20 cellular contexts compared by ENCODE assay signal in the genomic region with DNA sequence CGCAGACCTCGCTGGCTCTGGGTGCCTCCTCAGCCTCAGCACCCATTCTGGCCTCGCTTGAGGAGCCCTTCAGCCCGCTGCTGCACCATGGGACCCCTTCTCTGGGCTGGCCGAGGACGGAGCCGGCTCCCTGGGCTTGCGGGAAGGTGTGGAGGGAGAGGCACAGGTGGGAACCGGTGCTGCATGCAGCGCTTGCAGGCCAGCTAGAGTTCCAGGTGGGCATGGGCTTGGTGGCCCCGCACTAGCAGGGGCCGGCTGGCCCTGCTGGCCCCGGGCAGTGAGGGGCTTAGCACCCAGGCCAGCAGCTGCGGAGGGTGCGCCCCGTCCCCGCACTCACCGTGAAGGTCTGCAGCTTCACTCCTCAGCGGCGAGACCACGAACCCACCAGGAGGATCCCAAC. TPM values are rescaled to one million over a fixed set of nuclear protein-coding genes. Genes with fewer than 3 reads are reported as not detected.
DNase-seq lines count a peak whose midpoint lies in the region; ATAC-seq, FAIRE-seq and TF ChIP-seq lines count a peak whose summit lies in the region.
"Had no signal": no experiment of that assay in that cellular context is flagged by ENCODE, and none has a peak within 500 bp of the region (broad histone marks: within the 10 kb centered on the region; RNA-seq: fewer than 3 reads in every experiment).

No MANE protein-coding gene starts in this region.

- H3K23me2 ChIP-seq in H9 (ENCODE audit: insufficient read length, low read depth, low read length, poor library complexity, severe bottlenecking) = no peaks in the 10 kb centered on the region

- H3K79me2 ChIP-seq in GM23338 (replicated peaks; ENCODE audit: insufficient read depth) = no peaks in the 10 kb centered on the region
- H3K79me2 ChIP-seq in H9 (ENCODE audit: insufficient read depth, low read length) = no peaks in the 10 kb centered on the region

- H3K14ac ChIP-seq in H9 (ENCODE audit: insufficient read depth, low read length) = no peak overlapping the region

- no peak overlapping the region for H3K9ac ChIP-seq in H9 (ENCODE audit: extremely low read depth, insufficient read length, low read length)

- no peak for ATAC-seq in GM23338
- ATAC-seq: A549, GM12878, HepG2 had no signal

- no peaks in the 10 kb centered on the region; the same call in 1 of the 2 replicates for H3K4me1 ChIP-seq in GM23338 (ENCODE audit: insufficient read depth)
- no peaks in the 10 kb centered on the region for H3K4me1 ChIP-seq in H9 (ENCODE audit: insufficient read depth, low read length)
- no peaks in the 10 kb centered on the region for H3K4me1 ChIP-seq in small intestine (ENCODE audit: control insufficient read depth in 2 of 2, insufficient read depth in 1 of 2, low read depth in 1 of 2, low read length in 1 of 2)
- H3K4me1 ChIP-seq: A549, BE2C had no signal

- no peaks in the 10 kb centered on the region for H3K9me2 ChIP-seq in GM23338 (ENCODE audit: insufficient read depth)

- DNase-seq in GM23338 (ENCODE audit: low spot score) = no peak
- peak; percentile 31 for DNase-seq in H9
- DNase-seq in chondrocyte (ENCODE audit: low spot score) = peak; percentile 73
- peak; percentile 66 for DNase-seq in posterior vena cava (ENCODE audit: low spot score)
- DNase-seq in NCI-H2081 treated with DMSO at 0.1 percent for 48 hours (lab: John Stamatoyannopoulos, UW) = no peak
- DNase-seq in small intestine = no peak
- no peak for DNase-seq in OCI-M2 (lab: John Stamatoyannopoulos, UW; ENCODE audit: unreplicated experiment)
- DNase-seq: BE2C; CD4-positive, alpha-beta memory T cell; DMS79; HCEC 1CT; HFFc6 had no signal

- no peak overlapping the region for H3K18ac ChIP-seq in H9 (ENCODE audit: insufficient read length, low read depth, low read length)

- no peak overlapping the region for H3K23ac ChIP-seq in H9 (ENCODE audit: insufficient read length, low read depth, low read length)

- H3K27me3 Mint-ChIP-seq in GM23338 (ENCODE audit: insufficient read depth, low read depth, poor library complexity) (no peaks in the 10 kb centered on the region), H9 (ENCODE audit: low read depth) (no peaks in the 10 kb centered on the region), chondrocyte (ENCODE audit: low read depth) (peaks cover 17% of the 10 kb centered on the region)
- H3K27me3 Mint-ChIP-seq: CD4-positive, alpha-beta memory T cell had no signal

- H3K4me3 ChIP-seq in GM23338 (no peak overlapping the region), small intestine (ENCODE audit: low read depth in 1 of 2, low read length in 2 of 2) (no peak overlapping the region)
- H3K4me3 ChIP-seq: A549, GM12878 had no signal

- no peak overlapping the region for H4K5ac ChIP-seq in H9 (ENCODE audit: insufficient read length, low read depth, low read length)

- H4K20me1 ChIP-seq in GM23338 (replicated peaks; ENCODE audit: insufficient read depth) = no peaks in the 10 kb centered on the region
- H4K20me1 ChIP-seq in H9 (ENCODE audit: control insufficient read depth, insufficient read depth, insufficient read length) = no peaks in the 10 kb centered on the region

- WGBS in H9 (ENCODE audit: extremely low coverage, insufficient read length, low lambda C conversion rate) = no CpG with 5 or more reads among the region's 21 CpGs
- WGBS in small intestine, 3 donors = 91 to 93% (median 92%) methylated on average over 20 to 21 of the region's 21 CpGs

- no peak overlapping the region for H3T11ph ChIP-seq in H9 (ENCODE audit: low read length)

- H3K9me3 Mint-ChIP-seq in GM23338 (no peaks in the 10 kb centered on the region; the same call in 2 of the 3 replicates), H9 (no peaks in the 10 kb centered on the region), chondrocyte (ENCODE audit: low read depth) (no peaks in the 10 kb centered on the region)

- H3K4me2 ChIP-seq in GM23338 = no peak overlapping the region
- H3K4me2 ChIP-seq in H9 (ENCODE audit: insufficient read depth, insufficient read length, low read length) = no peak overlapping the region
- H3K4me2 ChIP-seq: A549 had no signal

- no peak overlapping the region for H2BK20ac ChIP-seq in H9 (ENCODE audit: low read depth, low read length, poor library complexity, severe bottlenecking)

- peaks cover 4% of the 10 kb centered on the region; the same call in 2 of the 3 replicates for H3K4me1 Mint-ChIP-seq in GM23338
- peaks cover 4% of the 10 kb centered on the region in 2 experiments for H3K4me1 Mint-ChIP-seq in H9
- H3K4me1 Mint-ChIP-seq in chondrocyte (ENCODE audit: low read depth) = no peaks in the 10 kb centered on the region
- H3K4me1 Mint-ChIP-seq: CD4-positive, alpha-beta memory T cell had no signal

- H2AK5ac ChIP-seq in H9 (ENCODE audit: insufficient read length, low read length) = no peak overlapping the region

- H3K4ac ChIP-seq in H9 (ENCODE audit: low read depth, low read length) = no peak overlapping the region

- H4K91ac ChIP-seq in H9 (ENCODE audit: insufficient read length, low read depth, low read length) = no peak overlapping the region

- H3K36me3 ChIP-seq in GM23338 (ENCODE audit: insufficient read depth) (no peaks in the 10 kb centered on the region), small intestine (ENCODE audit: control insufficient read depth in 2 of 2, insufficient read depth in 2 of 2, low read length in 2 of 2) (no peaks in the 10 kb centered on the region)
- H3K36me3 ChIP-seq: BE2C had no signal

- no peak overlapping the region for H3K56ac ChIP-seq in H9 (ENCODE audit: insufficient read length, low read depth, low read length)

- TF ChIP-seq CTCF in GM23338 (conservative IDR thresholded peaks at IDR 0.05; ENCODE audit: low read depth in 2 of 2) = no peak
- no peak for TF ChIP-seq CTCF in H9 (conservative IDR thresholded peaks at IDR 0.05)
- no peak for TF ChIP-seq CTCF in chondrocyte (IDR thresholded peaks at IDR 0.05)

- H3K27ac Mint-ChIP-seq in GM23338 (no peak overlapping the region), H9 (no peak overlapping the region), chondrocyte (ENCODE audit: unreplicated experiment) (no peak overlapping the region)
- H3K27ac Mint-ChIP-seq: CD4-positive, alpha-beta memory T cell; HFFc6 had no signal

- no peaks in the 10 kb centered on the region for H3F3A ChIP-seq in GM23338 (replicated peaks; ENCODE audit: low read depth)

- H3K27me3 ChIP-seq in GM23338 (ENCODE audit: insufficient read depth) (no peaks in the 10 kb centered on the region), H9 (ENCODE audit: insufficient read depth, low read length) (no peaks in the 10 kb centered on the region), small intestine (ENCODE audit: control insufficient read depth in 2 of 2, insufficient read depth in 2 of 2, low read length in 2 of 2) (no peaks in the 10 kb centered on the region)
- H3K27me3 ChIP-seq: BE2C had no signal

- H2AFZ ChIP-seq in GM23338 (peak overlapping the region; percentile 17; the same call in 1 of the 2 replicates), H9 (ENCODE audit: low read length) (no peak overlapping the region)

- H2BK12ac ChIP-seq in H9 (ENCODE audit: insufficient read length, low read depth, low read length) = no peak overlapping the region

- FAIRE-seq in small intestine (lab: Jason Lieb, UNC) = no peak
- FAIRE-seq: A549, GM12878, H1, HepG2, HTR-8/SVneo had no signal

- H2BK5ac ChIP-seq in H9 (ENCODE audit: insufficient read length, low read length) = no peak overlapping the region

- H2BK15ac ChIP-seq in H9 (ENCODE audit: low read depth, low read length) = no peak overlapping the region

- H3K4me3 Mint-ChIP-seq in GM23338 (no peak overlapping the region), H9 (no peak overlapping the region), chondrocyte (ENCODE audit: unreplicated experiment) (no peak overlapping the region)
- H3K4me3 Mint-ChIP-seq: CD4-positive, alpha-beta memory T cell; HFFc6 had no signal

- intact Hi-C loops in posterior vena cava (cut with DNase I) = no loop called here

- H3K9me3 ChIP-seq in H9 (ENCODE audit: control insufficient read depth, low read depth, low read length) (no peaks in the 10 kb centered on the region), small intestine (ENCODE audit: control insufficient read depth, low read depth) (no peaks in the 10 kb centered on the region)
- H3K9me3 ChIP-seq: A549, BE2C had no signal

- H4K8ac ChIP-seq in H9 (replicated peaks; ENCODE audit: insufficient read length, low read depth, low read length) = no peak overlapping the region

- H3K79me1 ChIP-seq in H9 (ENCODE audit: insufficient read depth, low read depth, low read length, poor library complexity, severe bottlenecking) = no peaks in the 10 kb centered on the region

- H3K27ac ChIP-seq in GM23338 (ENCODE audit: low read depth) = no peak overlapping the region
- no peak overlapping the region for H3K27ac ChIP-seq in H9 (ENCODE audit: insufficient read length, low read depth, low read length)
- no peak overlapping the region for H3K27ac ChIP-seq in small intestine (ENCODE audit: low read depth in 1 of 2, low read length in 1 of 2)
- H3K27ac ChIP-seq: A549, C4-2B had no signal

- no peak overlapping the region for H2BK120ac ChIP-seq in H9 (ENCODE audit: low read depth, low read length, poor library complexity, severe bottlenecking)

- H3K36me3 Mint-ChIP-seq in GM23338 (ENCODE audit: low read depth) (no peaks in the 10 kb centered on the region; the same call in 2 of the 3 replicates), H9 (ENCODE audit: insufficient read depth in 1 of 3, low read depth in 3 of 3) (no peaks in the 10 kb centered on the region), chondrocyte (ENCODE audit: low read depth) (no peaks in the 10 kb centered on the region)
- H3K36me3 Mint-ChIP-seq: CD4-positive, alpha-beta memory T cell had no signal

TF ChIP-seq in GM23338, 12 proteins besides CTCF, POLR2A, EP300 and RAD21 (continues in another document):
- no peak for TF ChIP-seq JUNB (IDR thresholded peaks at IDR 0.05; ENCODE audit: unreplicated experiment)
- TF ChIP-seq, protein P1, sequence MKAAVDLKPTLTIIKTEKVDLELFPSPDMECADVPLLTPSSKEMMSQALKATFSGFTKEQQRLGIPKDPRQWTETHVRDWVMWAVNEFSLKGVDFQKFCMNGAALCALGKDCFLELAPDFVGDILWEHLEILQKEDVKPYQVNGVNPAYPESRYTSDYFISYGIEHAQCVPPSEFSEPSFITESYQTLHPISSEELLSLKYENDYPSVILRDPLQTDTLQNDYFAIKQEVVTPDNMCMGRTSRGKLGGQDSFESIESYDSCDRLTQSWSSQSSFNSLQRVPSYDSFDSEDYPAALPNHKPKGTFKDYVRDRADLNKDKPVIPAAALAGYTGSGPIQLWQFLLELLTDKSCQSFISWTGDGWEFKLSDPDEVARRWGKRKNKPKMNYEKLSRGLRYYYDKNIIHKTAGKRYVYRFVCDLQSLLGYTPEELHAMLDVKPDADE (IDR thresholded peaks at IDR 0.05) = no peak

RNA-seq across cellular contexts. Expression of a gene that starts 30.4 kb away (rescaled TPM):
- not detected in 2 replicates for total RNA-seq in GM23338 (2014; rRNA removed; shearing (Covaris generic))
- polyA plus RNA-seq in GM23338 (2016; fragmentation: Nextera tagmentation; extraction: Ambion mirVana) = not detected in 2 replicates
- total RNA-seq in H9 (2021) = not detected in 2 replicates
- not detected in 3 replicates for total RNA-seq in chondrocyte
- total RNA-seq in posterior vena cava = not detected
- polyA plus RNA-seq in small intestine = not detected
- total RNA-seq: CD4-positive, alpha-beta memory T cell; G401; GM12878; H1; HepG2; HFFc6 had no signal
- polyA plus RNA-seq: A549; AG04450; CD4-positive, alpha-beta memory T cell; GM12878; H1; HepG2 had no signal

RNA-seq across cellular contexts. Expression of a gene that starts 35.9 kb away (rescaled TPM):
- not detected in 2 replicates for total RNA-seq in GM23338 (2014; rRNA removed; shearing (Covaris generic))
- polyA plus RNA-seq in GM23338 (2016; fragmentation: Nextera tagmentation; extraction: Ambion mirVana) (not detected in 2 replicates), small intestine (not detected)
- total RNA-seq in H9 (2021) (not detected in 2 replicates), chondrocyte (not detected in 3 replicates), posterior vena cava (not detected)
- total RNA-seq: CD4-positive, alpha-beta memory T cell; G401; GM12878; H1; HepG2; HFFc6 had no signal
- polyA plus RNA-seq: A549; AG04450; CD4-positive, alpha-beta memory T cell; GM12878; H1; HepG2 had no signal

Comparison
In these comparisons a context has a peak if more than half of its experiments do, and no peak if none do; other contexts are left out.
1. DNase-seq: peak in H9 (single experiment), chondrocyte (single experiment) and posterior vena cava (single experiment); none in GM23338 (single experiment), NCI-H2081 treated with DMSO at 0.1 percent for 48 hours (single experiment), small intestine (single experiment) and OCI-M2 (single experiment).